In genomic region chr1:24362982-24363614, GRCh38 we compare ENCODE assay signal across 1 cellular context.
TF ChIP-seq lines count a peak whose summit lies in the region.

No MANE protein-coding gene starts in this region.

TF ChIP-seq in HepG2, 621 proteins besides CTCF, POLR2A, EP300 and RAD21:
- TF ChIP-seq ZNF589 (CRISPR knock-in tag; conservative IDR thresholded peaks at IDR 0.05), result no peak
- no peak for TF ChIP-seq DRAP1 (CRISPR knock-in tag; IDR thresholded peaks at IDR 0.05)
- TF ChIP-seq TEAD2 (CRISPR knock-in tag; IDR thresholded peaks at IDR 0.05), result no peak
- no peak for TF ChIP-seq AGO2 (optimal IDR thresholded peaks at IDR 0.05; ENCODE audit: low read depth, low read length)
- no peak for TF ChIP-seq PHF21A (CRISPR knock-in tag; IDR thresholded peaks at IDR 0.05)
- TF ChIP-seq, protein P1, sequence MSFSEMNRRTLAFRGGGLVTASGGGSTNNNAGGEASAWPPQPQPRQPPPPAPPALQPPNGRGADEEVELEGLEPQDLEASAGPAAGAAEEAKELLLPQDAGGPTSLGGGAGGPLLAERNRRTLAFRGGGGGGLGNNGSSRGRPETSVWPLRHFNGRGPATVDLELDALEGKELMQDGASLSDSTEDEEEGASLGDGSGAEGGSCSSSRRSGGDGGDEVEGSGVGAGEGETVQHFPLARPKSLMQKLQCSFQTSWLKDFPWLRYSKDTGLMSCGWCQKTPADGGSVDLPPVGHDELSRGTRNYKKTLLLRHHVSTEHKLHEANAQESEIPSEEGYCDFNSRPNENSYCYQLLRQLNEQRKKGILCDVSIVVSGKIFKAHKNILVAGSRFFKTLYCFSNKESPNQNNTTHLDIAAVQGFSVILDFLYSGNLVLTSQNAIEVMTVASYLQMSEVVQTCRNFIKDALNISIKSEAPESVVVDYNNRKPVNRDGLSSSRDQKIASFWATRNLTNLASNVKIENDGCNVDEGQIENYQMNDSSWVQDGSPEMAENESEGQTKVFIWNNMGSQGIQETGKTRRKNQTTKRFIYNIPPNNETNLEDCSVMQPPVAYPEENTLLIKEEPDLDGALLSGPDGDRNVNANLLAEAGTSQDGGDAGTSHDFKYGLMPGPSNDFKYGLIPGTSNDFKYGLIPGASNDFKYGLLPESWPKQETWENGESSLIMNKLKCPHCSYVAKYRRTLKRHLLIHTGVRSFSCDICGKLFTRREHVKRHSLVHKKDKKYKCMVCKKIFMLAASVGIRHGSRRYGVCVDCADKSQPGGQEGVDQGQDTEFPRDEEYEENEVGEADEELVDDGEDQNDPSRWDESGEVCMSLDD (CRISPR knock-in tag; IDR thresholded peaks at IDR 0.05; ENCODE audit: borderline replicate concordance), result no peak
